In genomic region chr3:122322095-122323075, GRCh38 we compare ENCODE assay signal across 8 cellular contexts. TPM values are rescaled to one million over a fixed set of nuclear protein-coding genes. Genes with fewer than 3 reads are reported as not detected.
DNase-seq lines count a peak whose midpoint lies in the region; ATAC-seq and TF ChIP-seq lines count a peak whose summit lies in the region.

No MANE protein-coding gene starts in this region.

- TF ChIP-seq CTCF in DND-41 (IDR thresholded peaks at IDR 0.05; ENCODE audit: borderline replicate concordance, extremely low read depth, low read length, poor library complexity, severe bottlenecking) = no peak

- H3K36me3 ChIP-seq in DND-41 (ENCODE audit: insufficient read depth, low read length) (no peaks in the 10 kb centered on the region), SJCRH30 (no peaks in the 10 kb centered on the region)

- H3K9me3 ChIP-seq in DND-41 (ENCODE audit: insufficient read depth, low read length, severe bottlenecking) (peaks cover 10% of the 10 kb centered on the region), SJCRH30 (replicated peaks) (0 out of 2 replicates have a peak, but pooled peaks cover 6% of the 10 kb centered on the region)

- H3K27ac ChIP-seq in DND-41 (ENCODE audit: low read length) = no peak overlapping the region
- peak overlapping the region; percentile 82 for H3K27ac ChIP-seq in epithelial cell of prostate
- H3K27ac ChIP-seq in SJCRH30 = no peak overlapping the region

- ATAC-seq in DND-41 (ENCODE audit: insufficient read depth, low read depth) = peak; percentile 77
- peak; percentile 84 for ATAC-seq in GM19025 (IDR thresholded peaks at IDR 0.05; ENCODE audit: low read depth, unreplicated experiment)
- no peak for ATAC-seq in GM18517 (IDR thresholded peaks at IDR 0.05; ENCODE audit: unreplicated experiment)
- ATAC-seq in GM18520 (IDR thresholded peaks at IDR 0.05; ENCODE audit: unreplicated experiment) = no peak

- H3K4me3 ChIP-seq in DND-41 (ENCODE audit: low read depth in 1 of 2, low read length in 2 of 2) (no peak overlapping the region), SJCRH30 (no peak overlapping the region)

- no peaks in the 10 kb centered on the region for H4K20me1 ChIP-seq in DND-41 (ENCODE audit: insufficient read depth, low read length)

- no peaks in the 10 kb centered on the region for H3K79me2 ChIP-seq in DND-41 (ENCODE audit: insufficient read depth, low read length)

- H2AFZ ChIP-seq in DND-41 (ENCODE audit: low read depth, low read length) = no peak overlapping the region

- H3K9ac ChIP-seq in DND-41 (ENCODE audit: low read depth, low read length) = no peak overlapping the region

- H3K4me1 ChIP-seq in DND-41 (ENCODE audit: insufficient read depth, low read length) = no peaks in the 10 kb centered on the region
- H3K4me1 ChIP-seq in SJCRH30 = no peaks in the 10 kb centered on the region

- DNase-seq in DND-41 = peak; percentile 12
- DNase-seq in SIG-M5 (lab: John Stamatoyannopoulos, UW) = peak; percentile 27
- no peak for DNase-seq in epithelial cell of prostate (ENCODE audit: low read depth, low spot score)
- no peak for DNase-seq in SJCRH30
- no peak for DNase-seq in NCI-H2029 (lab: John Stamatoyannopoulos, UW)

- H3K27me3 ChIP-seq in DND-41 (ENCODE audit: insufficient read depth, low read length, poor library complexity) (peaks cover 2% of the 10 kb centered on the region), SJCRH30 (no peaks in the 10 kb centered on the region)

- H3K4me2 ChIP-seq in DND-41 (ENCODE audit: insufficient read depth, low read length) = no peak overlapping the region

RNA-seq across cellular contexts. Expression of gene CSTA, which starts 2.7 kb away (rescaled TPM):
- not detected in 2 replicates for total RNA-seq in SJCRH30 (2014; rRNA removed; shearing (Covaris generic))

Comparison
In these comparisons a context has a peak if more than half of its experiments do, and no peak if none do; other contexts are left out.
1. ATAC-seq: peak in DND-41 (single experiment) and GM19025 (single experiment); none in GM18517 (single experiment) and GM18520 (single experiment).
2. DNase-seq: peak in DND-41 (single experiment) and SIG-M5 (single experiment); none in epithelial cell of prostate (single experiment), SJCRH30 (0 of 2) and NCI-H2029 (single experiment).